In the genomic region with DNA sequence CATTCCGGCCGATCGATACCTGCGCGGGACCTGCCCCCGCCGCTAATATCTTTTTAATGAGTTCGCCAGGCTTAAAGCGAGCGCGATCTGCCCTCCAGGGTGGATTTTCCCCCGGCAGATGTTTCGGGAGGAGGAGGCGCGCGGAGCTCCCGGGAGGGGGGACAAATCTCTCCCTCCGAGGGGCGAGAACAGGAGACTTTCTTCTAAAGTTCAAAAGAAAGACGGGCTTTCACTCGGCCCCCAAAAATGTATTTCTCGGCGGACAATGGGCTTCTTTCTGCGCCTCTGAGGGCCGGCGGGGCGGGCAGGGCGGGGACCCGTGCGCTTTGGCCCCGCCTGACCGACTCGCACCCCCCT, we compare ENCODE assay signal across 11 cellular contexts. TPM values are rescaled to one million over a fixed set of nuclear protein-coding genes. Genes with fewer than 3 reads are reported as not detected.
DNase-seq lines count a peak whose midpoint lies in the region; ATAC-seq and TF ChIP-seq lines count a peak whose summit lies in the region.
"Had no signal": no experiment of that assay in that cellular context is flagged by ENCODE, and none has a peak within 500 bp of the region (broad histone marks: within the 10 kb centered on the region; RNA-seq: fewer than 3 reads in every experiment).

No MANE protein-coding gene starts in this region.

- peaks cover 27% of the 10 kb centered on the region for H3K4me1 Mint-ChIP-seq in activated T-cell treated with anti-CD3 and anti-CD28 coated beads, Interleukin-2, amount 50 U/mL, for 24 hours (ENCODE audit: low read depth)
- peaks cover 22% of the 10 kb centered on the region for H3K4me1 Mint-ChIP-seq in activated T-cell treated with anti-CD3 and anti-CD28 coated beads, Interleukin-2, amount 50 U/mL, for 72 hours (ENCODE audit: low read depth)
- H3K4me1 Mint-ChIP-seq in naive B cell, result peaks cover 26 to 45% (median 35%) of the 10 kb centered on the region in 3 donors

- peak overlapping the region; percentile 29 for H3K4me3 Mint-ChIP-seq in activated T-cell treated with anti-CD3 and anti-CD28 coated beads, Interleukin-2, amount 50 U/mL, for 24 hours
- H3K4me3 Mint-ChIP-seq in activated T-cell treated with anti-CD3 and anti-CD28 coated beads, Interleukin-2, amount 50 U/mL, for 72 hours, result peak overlapping the region in 1 of 2 donors; percentile 42
- H3K4me3 Mint-ChIP-seq in naive B cell, result peak overlapping the region in 7 of 8 donors; percentile 42 to 82 (median 49)

- in situ Hi-C loops in astrocyte of the cerebellum (cut with HindIII; ENCODE audit: low sequenced_read_pairs), result no loop called here

- 0 to 1% methylated on average over 15 to 33 of the region's 33 CpGs for WGBS in testis, 2 donors

- H3K27ac Mint-ChIP-seq in activated T-cell treated with anti-CD3 and anti-CD28 coated beads, Interleukin-2, amount 50 U/mL, for 24 hours, result no peak overlapping the region
- no peak overlapping the region for H3K27ac Mint-ChIP-seq in activated T-cell treated with anti-CD3 and anti-CD28 coated beads, Interleukin-2, amount 50 U/mL, for 72 hours
- H3K27ac Mint-ChIP-seq in naive B cell, result peak overlapping the region in 1 of 6 donors; percentile 73

- no peak overlapping the region for H3K27ac ChIP-seq in testis

- H3K36me3 Mint-ChIP-seq in activated T-cell treated with anti-CD3 and anti-CD28 coated beads, Interleukin-2, amount 50 U/mL, for 24 hours (ENCODE audit: low read depth), result no peaks in the 10 kb centered on the region
- H3K36me3 Mint-ChIP-seq in activated T-cell treated with anti-CD3 and anti-CD28 coated beads, Interleukin-2, amount 50 U/mL, for 72 hours (ENCODE audit: insufficient read depth in 2 of 2), result peaks cover 0 to under 1% of the 10 kb centered on the region in 2 donors
- H3K36me3 Mint-ChIP-seq in naive B cell, result no peaks in the 10 kb centered on the region
- H3K36me3 Mint-ChIP-seq: IgD-negative memory B cell had no signal

- H3K27me3 Mint-ChIP-seq in activated T-cell treated with anti-CD3 and anti-CD28 coated beads, Interleukin-2, amount 50 U/mL, for 24 hours, result peaks cover 83% of the 10 kb centered on the region
- peaks cover 60% of the 10 kb centered on the region for H3K27me3 Mint-ChIP-seq in activated T-cell treated with anti-CD3 and anti-CD28 coated beads, Interleukin-2, amount 50 U/mL, for 72 hours (ENCODE audit: low read depth)
- H3K27me3 Mint-ChIP-seq in naive B cell, result peaks cover 44 to 85% (median 80%) of the 10 kb centered on the region in 3 donors

- TF ChIP-seq POLR2A in testis (IDR thresholded peaks at IDR 0.05), result no peak

- intact Hi-C loops in testis (cut with DNase I; ENCODE audit: low total_unique reads), result no loop called here

- no peaks in the 10 kb centered on the region for H3K9me3 Mint-ChIP-seq in activated T-cell treated with anti-CD3 and anti-CD28 coated beads, Interleukin-2, amount 50 U/mL, for 24 hours
- H3K9me3 Mint-ChIP-seq in activated T-cell treated with anti-CD3 and anti-CD28 coated beads, Interleukin-2, amount 50 U/mL, for 72 hours, result no peaks in the 10 kb centered on the region
- H3K9me3 Mint-ChIP-seq in naive B cell, result peaks cover 0 to 4% (median 0%) of the 10 kb centered on the region in 7 donors

- no peak for ATAC-seq in activated T-cell treated with anti-CD3 and anti-CD28 coated beads, Interleukin-2, amount 50 U/mL, for 72 hours (replicated peaks in 1 of 2)
- ATAC-seq in naive B cell (ENCODE audit: low read depth in 2 of 2), result no peak
- ATAC-seq in HG02870 (IDR thresholded peaks at IDR 0.05; ENCODE audit: unreplicated experiment), result no peak

- peak overlapping the region; percentile 16 for H3K4me3 ChIP-seq in astrocyte of the cerebellum (ENCODE audit: low read depth, low read length)
- H3K4me3 ChIP-seq in testis, result peak overlapping the region; percentile 14 to 21

- TF ChIP-seq CTCF in astrocyte of the cerebellum (IDR thresholded peaks at IDR 0.05; ENCODE audit: low read depth, low read length, missing control alignments), result no peak
- no peak for TF ChIP-seq CTCF in testis (IDR thresholded peaks at IDR 0.05)

- no peaks in the 10 kb centered on the region for H3K36me3 ChIP-seq in testis (ENCODE audit: low read depth, missing control alignments)

- H3K4me1 ChIP-seq in testis, result peaks cover 14% of the 10 kb centered on the region

- peaks cover 14% of the 10 kb centered on the region for H3K27me3 ChIP-seq in testis

- DNase-seq in activated T-cell treated with anti-CD3 and anti-CD28 coated beads, Interleukin-2, amount 50 U/mL, for 24 hours, result no peak
- no peak for DNase-seq in activated T-cell treated with anti-CD3 and anti-CD28 coated beads, Interleukin-2, amount 50 U/mL, for 72 hours
- DNase-seq in astrocyte of the cerebellum (ENCODE audit: low read depth) (no peak), naive B cell (no peak), testis (no peak), kidney glomerular epithelial cell (lab: John Stamatoyannopoulos, UW) (no peak)
- DNase-seq in activated T-cell treated with anti-CD3 and anti-CD28 coated beads, Interleukin-2, amount 50 U/mL, for 1 hour, result no peak
- DNase-seq: NCI-H2081 treated with DMSO at 0.1 percent for 48 hours had no signal

- H3K9me3 ChIP-seq in testis, result no peaks in the 10 kb centered on the region

RNA-seq across cellular contexts. Expression of a gene that starts 4.1 kb away (rescaled TPM):
- not detected for total RNA-seq in activated T-cell treated with anti-CD3 and anti-CD28 coated beads, Interleukin-2, amount 50 U/mL, for 72 hours
- not detected for polyA plus RNA-seq in naive B cell (ENCODE audit: low read depth in 6 of 6)
- under 1 TPM; 0.68 to 0.71 TPM for total RNA-seq in testis
- polyA plus RNA-seq in testis (ENCODE audit: insufficient read depth, low read depth, low replicate concordance), result 0.32 TPM
- total RNA-seq: mesenteric fat pad had no signal
- polyA plus RNA-seq: IgD-negative memory B cell had no signal

RNA-seq across cellular contexts. Expression of a gene that starts 33.3 kb away (rescaled TPM):
- total RNA-seq in activated T-cell treated with anti-CD3 and anti-CD28 coated beads, Interleukin-2, amount 50 U/mL, for 72 hours, result 10 to 100 TPM; 43.7 to 55.0 TPM
- polyA plus RNA-seq in naive B cell (ENCODE audit: low read depth in 6 of 6) (10 to 100 TPM; 24.1 to 41.1 (median 26.9) TPM), testis (ENCODE audit: insufficient read depth, low read depth, low replicate concordance) (15.3 TPM)
- total RNA-seq in testis, result 10 to 100 TPM; 20.3 to 24.7 TPM
